20 cellular contexts compared by ENCODE assay signal in genomic region chr9:80158150-80158549, GRCh38.
DNase-seq lines count a peak whose midpoint lies in the region; ATAC-seq and TF ChIP-seq lines count a peak whose summit lies in the region.
"Had no signal": no experiment of that assay in that cellular context is flagged by ENCODE, and none has a peak within 500 bp of the region (broad histone marks: within the 10 kb centered on the region; RNA-seq: fewer than 3 reads in every experiment).

No MANE protein-coding gene starts in this region.

- H3K79me2 ChIP-seq in H9 (ENCODE audit: insufficient read depth, low read length), result no peaks in the 10 kb centered on the region
- H3K79me2 ChIP-seq in PC-3 (ENCODE audit: low read length), result no peaks in the 10 kb centered on the region

- H2BK12ac ChIP-seq in H9 (ENCODE audit: insufficient read length, low read depth, low read length), result no peak overlapping the region

- POLR2A ChIA-PET in A673 (lab: Charles Lee; ENCODE audit: low non-redundant PET) (interaction anchor here (0.7 kb wide), 1 partner anchor 774 kb away, joined by 7 read pairs; no protein-coding TSS in a partner anchor), PC-3 (lab: Charles Lee; ENCODE audit: unreplicated experiment) (interaction anchor here (0.7 kb wide), 1 partner anchor 258 kb away, joined by 5 read pairs; no protein-coding TSS in a partner anchor), RWPE1 (lab: Yijun Ruan, JAX; ENCODE audit: low non-redundant PET) (no interaction called here)

- H3K23ac ChIP-seq in H9 (ENCODE audit: insufficient read length, low read depth, low read length), result no peak overlapping the region

- H3K4me3 ChIP-seq in A673 (ENCODE audit: low read depth, low read length, poor library complexity, severe bottlenecking) (no peak overlapping the region), PC-3 (ENCODE audit: low read length) (no peak overlapping the region), coronary artery (no peak overlapping the region)
- H3K4me3 ChIP-seq: GM12878, right atrium auricular region had no signal

- no peak overlapping the region for H3K14ac ChIP-seq in H9 (ENCODE audit: insufficient read depth, low read length)

- H4K91ac ChIP-seq in H9 (ENCODE audit: insufficient read length, low read depth, low read length), result no peak overlapping the region

- H3F3A ChIP-seq in PC-3 (ENCODE audit: low read length, unreplicated experiment), result no peaks in the 10 kb centered on the region

- H2BK15ac ChIP-seq in H9 (ENCODE audit: low read depth, low read length), result no peak overlapping the region

- H2AFZ ChIP-seq in H9 (ENCODE audit: low read length) (no peak overlapping the region), PC-3 (ENCODE audit: low read length) (no peak overlapping the region)

- H4K5ac ChIP-seq in H9 (ENCODE audit: insufficient read length, low read depth, low read length), result no peak overlapping the region

- H3K9me3 ChIP-seq in A673 (ENCODE audit: low read depth, low read length, poor library complexity, severe bottlenecking) (no peaks in the 10 kb centered on the region), H9 (ENCODE audit: control insufficient read depth, low read depth, low read length) (no peaks in the 10 kb centered on the region), PC-3 (ENCODE audit: low read length) (no peaks in the 10 kb centered on the region)

- H3K36me3 Mint-ChIP-seq in H9 (ENCODE audit: insufficient read depth in 1 of 3, low read depth in 3 of 3), result peaks cover 2 to 7% (median 5%) of the 10 kb centered on the region in 3 experiments; a peak in 5 of 7 replicates
- H3K36me3 Mint-ChIP-seq in memory B cell, result peaks cover 6% of the 10 kb centered on the region

- H3K4me1 ChIP-seq in A673 (ENCODE audit: insufficient read depth, low read length, poor library complexity, severe bottlenecking) (peaks cover 25% of the 10 kb centered on the region), H9 (ENCODE audit: insufficient read depth, low read length) (no peaks in the 10 kb centered on the region), PC-3 (ENCODE audit: insufficient read depth, low read length) (peaks cover 4% of the 10 kb centered on the region; the same call in 1 of the 2 replicates)
- H3K4me1 ChIP-seq: right atrium auricular region had no signal

- no peak overlapping the region for H3K4ac ChIP-seq in H9 (ENCODE audit: low read depth, low read length)

- H3K23me2 ChIP-seq in H9 (ENCODE audit: insufficient read length, low read depth, low read length, poor library complexity, severe bottlenecking), result no peaks in the 10 kb centered on the region

- no peaks in the 10 kb centered on the region for H3K36me3 ChIP-seq in A673 (ENCODE audit: insufficient read depth, low read length, poor library complexity, severe bottlenecking)
- no peaks in the 10 kb centered on the region for H3K36me3 ChIP-seq in PC-3 (ENCODE audit: low read depth, low read length)
- H3K36me3 ChIP-seq: right atrium auricular region, WERI-Rb-1 had no signal

- H3K4me2 ChIP-seq in H9 (ENCODE audit: insufficient read depth, insufficient read length, low read length) (no peak overlapping the region), PC-3 (ENCODE audit: low read length) (0 out of 2 replicates have a peak overlapping the region, but pooled peaks have one; percentile 16)

- no peaks in the 10 kb centered on the region for H3K9me2 ChIP-seq in PC-3 (replicated peaks; ENCODE audit: low read length)

- H3K27me3 Mint-ChIP-seq in H9 (ENCODE audit: low read depth) (no peaks in the 10 kb centered on the region), memory B cell (no peaks in the 10 kb centered on the region)
- H3K27me3 Mint-ChIP-seq: naive B cell had no signal

- no peak overlapping the region for H4K8ac ChIP-seq in H9 (replicated peaks; ENCODE audit: insufficient read length, low read depth, low read length)

- DNase-seq in A673 (ENCODE audit: low spot score), result peak; percentile 11
- no peak for DNase-seq in H9
- no peak for DNase-seq in PC-3
- no peak for DNase-seq in memory B cell (ENCODE audit: low spot score in 2 of 2)
- DNase-seq in coronary artery (ENCODE audit: low spot score), result no peak
- DNase-seq in RWPE1 (ENCODE audit: low spot score), result no peak
- DNase-seq: cerebellar nuclear complex; COR-L47; H7; left ventricle myocardium superior; MV-4-11; naive B cell; stimulated activated CD4-positive, alpha-beta T cell treated with anti-CD3 and anti-CD28 coated beads, Interleukin-1b, Interleukin-23, amount 100 ng/mL, for 48 hours; substantia nigra; T-helper 1 cell; WERI-Rb-1 had no signal

- CTCF ChIA-PET in A673 (lab: Charles Lee) (no interaction called here), PC-3 (lab: Charles Lee) (no interaction called here), RWPE1 (lab: Yijun Ruan, JAX) (no interaction called here)

- peaks cover 22 to 28% of the 10 kb centered on the region in 2 experiments for H3K4me1 Mint-ChIP-seq in H9
- H3K4me1 Mint-ChIP-seq in memory B cell, result peaks cover 31% of the 10 kb centered on the region

- H2AK5ac ChIP-seq in H9 (ENCODE audit: insufficient read length, low read length), result no peak overlapping the region

- H3K79me1 ChIP-seq in H9 (ENCODE audit: insufficient read depth, low read depth, low read length, poor library complexity, severe bottlenecking), result no peaks in the 10 kb centered on the region

- H3K27ac Mint-ChIP-seq in H9 (no peak overlapping the region), memory B cell (peak overlapping the region; percentile 87)

- H3K56ac ChIP-seq in H9 (ENCODE audit: insufficient read length, low read depth, low read length), result no peak overlapping the region

- no peak overlapping the region for H2BK120ac ChIP-seq in H9 (ENCODE audit: low read depth, low read length, poor library complexity, severe bottlenecking)

- no peak overlapping the region for H3K27ac ChIP-seq in A673 (ENCODE audit: low read depth, low read length, poor library complexity, severe bottlenecking)
- no peak overlapping the region for H3K27ac ChIP-seq in H9 (ENCODE audit: insufficient read length, low read depth, low read length)
- H3K27ac ChIP-seq in PC-3 (ENCODE audit: low read length), result no peak overlapping the region
- H3K27ac ChIP-seq in coronary artery, result no peak overlapping the region
- H3K27ac ChIP-seq in RWPE1, result no peak overlapping the region
- H3K27ac ChIP-seq: right atrium auricular region, WERI-Rb-1 had no signal

- no CpG with 5 or more reads among the region's 5 CpGs for WGBS in H9 (ENCODE audit: extremely low coverage, insufficient read length, low lambda C conversion rate)

- H3K27me3 ChIP-seq in A673 (replicated peaks; ENCODE audit: insufficient read depth, low read depth, low read length, poor library complexity) (peaks cover 16% of the 10 kb centered on the region), H9 (ENCODE audit: insufficient read depth, low read length) (no peaks in the 10 kb centered on the region), PC-3 (ENCODE audit: low read length) (no peaks in the 10 kb centered on the region)
- H3K27me3 ChIP-seq: right atrium auricular region had no signal

- no peak for ATAC-seq in PC-3
- no peak for ATAC-seq in memory B cell (ENCODE audit: low read depth)
- no peak for ATAC-seq in GM21360 (IDR thresholded peaks at IDR 0.05; ENCODE audit: unreplicated experiment)
- ATAC-seq in GM21723 (IDR thresholded peaks at IDR 0.05; ENCODE audit: unreplicated experiment), result no peak
- ATAC-seq: GM12878, left ventricle myocardium superior had no signal

- no peak overlapping the region for H3K18ac ChIP-seq in H9 (ENCODE audit: insufficient read length, low read depth, low read length)

- H4K20me1 ChIP-seq in H9 (ENCODE audit: control insufficient read depth, insufficient read depth, insufficient read length) (no peaks in the 10 kb centered on the region), PC-3 (ENCODE audit: low read length) (no peaks in the 10 kb centered on the region)

- peak overlapping the region; percentile 75 for H2BK20ac ChIP-seq in H9 (ENCODE audit: low read depth, low read length, poor library complexity, severe bottlenecking)

- no peak for TF ChIP-seq CTCF in A673 (conservative IDR thresholded peaks at IDR 0.05; ENCODE audit: low read depth, low read length)
- TF ChIP-seq CTCF in H9 (conservative IDR thresholded peaks at IDR 0.05), result no peak
- no peak for TF ChIP-seq CTCF in PC-3 (conservative IDR thresholded peaks at IDR 0.05; ENCODE audit: low read depth, low read length)
- no peak for TF ChIP-seq CTCF in coronary artery (IDR thresholded peaks at IDR 0.05)
- no peak for TF ChIP-seq CTCF in RWPE1 (conservative IDR thresholded peaks at IDR 0.05; ENCODE audit: low read depth)

- H3K9ac ChIP-seq in H9 (ENCODE audit: extremely low read depth, insufficient read length, low read length) (no peak overlapping the region), PC-3 (ENCODE audit: low read length) (no peak overlapping the region)

- intact Hi-C loops in A673 (cut with micrococcal nuclease; ENCODE audit: unreplicated experiment) (no loop called here), PC-3 (cut with micrococcal nuclease) (no loop called here)

- H3K4me3 Mint-ChIP-seq in H9, result no peak overlapping the region
- H3K4me3 Mint-ChIP-seq in memory B cell, result peak overlapping the region; percentile 42
- H3K4me3 Mint-ChIP-seq: naive B cell had no signal

- no peak overlapping the region for H2BK5ac ChIP-seq in H9 (ENCODE audit: insufficient read length, low read length)

- BruUV-seq in A673 (replicated peaks; lab: Mats Ljungman, UMichigan) (no TSS peak), PC-3 (replicated peaks; lab: Mats Ljungman, UMichigan) (no TSS peak)

- H3K9me3 Mint-ChIP-seq in H9 (peaks cover 6% of the 10 kb centered on the region in 2 experiments), memory B cell (peaks cover 2% of the 10 kb centered on the region)

- no peak overlapping the region for H3T11ph ChIP-seq in H9 (ENCODE audit: low read length)
